ENCODE assay signal across 25 cellular contexts in genomic region chr10:116014859-116015258, GRCh38.
DNase-seq lines count a peak whose midpoint lies in the region; ATAC-seq, FAIRE-seq and TF ChIP-seq lines count a peak whose summit lies in the region.
"Had no signal": no experiment of that assay in that cellular context is flagged by ENCODE, and none has a peak within 500 bp of the region (broad histone marks: within the 10 kb centered on the region; RNA-seq: fewer than 3 reads in every experiment).

No MANE protein-coding gene starts in this region.

- TF ChIP-seq POLR2A in GM12878 (IDR thresholded peaks at IDR 0.05; ENCODE audit: low read depth, low read length) (no peak), sigmoid colon (IDR thresholded peaks at IDR 0.05) (no peak)

- CTCF ChIA-PET in GM12878 (lab: Yijun Ruan, JAX): no interaction called here

- POLR2A ChIA-PET in GM12878 (lab: Charles Lee): no interaction called here

- ATAC-seq in GM18907 (IDR thresholded peaks at IDR 0.05; ENCODE audit: unreplicated experiment): peak; percentile 79
- peak; percentile 91 for ATAC-seq in HG03432 (IDR thresholded peaks at IDR 0.05; ENCODE audit: unreplicated experiment)
- ATAC-seq in GM12878: peak; percentile 17; the same call in 1 of the 3 replicates
- no peak for ATAC-seq in GM21737 (IDR thresholded peaks at IDR 0.05; ENCODE audit: unreplicated experiment)
- ATAC-seq: activated CD4-positive, alpha-beta T cell treated with anti-CD3 and anti-CD28 coated beads for 36 hours; HCT116; left lung; natural killer cell treated with Interleukin-12 subunit alpha and Interleukin-12 subunit beta and Interleukin-15 and Interleukin-18, amount 100 ng/mL, for 72 hours; sciatic nerve; stimulated activated naive CD8-positive, alpha-beta T cell treated with anti-CD3 and anti-CD28 coated beads, Interleukin-15, Interleukin-2, amounts not matched to agents 100 U/mL and 50 U/mL, for 24 hours; T-helper 17 cell had no signal

- BruUV-seq in GM12878 (replicated peaks; lab: Mats Ljungman, UMichigan): no TSS peak

- H3K4me2 ChIP-seq in GM12878 (ENCODE audit: control insufficient read depth, insufficient read depth): no peak overlapping the region

- no peaks in the 10 kb centered on the region for H3K9me3 ChIP-seq in GM12878 (replicated peaks; ENCODE audit: control insufficient read depth, insufficient read depth, low read length)
- H3K9me3 ChIP-seq in sigmoid colon: no peaks in the 10 kb centered on the region
- H3K9me3 ChIP-seq: adrenal gland, uterus had no signal

- TF ChIP-seq CTCF in GM12878 (IDR thresholded peaks at IDR 0.05 in 2 of 3, conservative IDR thresholded peaks at IDR 0.05 in 1 of 3; ENCODE audit: control insufficient read depth in 2 of 3, extremely low read depth in 1 of 3, insufficient read depth in 1 of 3, low read depth in 3 of 3, low read length in 3 of 3) (no peak), sigmoid colon (IDR thresholded peaks at IDR 0.05) (no peak)

- no peak overlapping the region for H3K9ac ChIP-seq in GM12878 (ENCODE audit: control insufficient read depth, insufficient read depth, low read length)

- H3K79me2 ChIP-seq in GM12878 (ENCODE audit: control insufficient read depth, insufficient read depth, low read length): no peaks in the 10 kb centered on the region

- in situ Hi-C loops in GM12878 (cut with MboI): no loop called here

- H3K27me3 ChIP-seq in GM12878 (replicated peaks in 1 of 2; ENCODE audit: control insufficient read depth in 2 of 2, insufficient read depth in 2 of 2, low read length in 1 of 2): no peaks in the 10 kb centered on the region
- H3K27me3 ChIP-seq in sigmoid colon: no peaks in the 10 kb centered on the region
- H3K27me3 ChIP-seq: adrenal gland, esophagus squamous epithelium, left lung, uterus had no signal

- H3K4me1 ChIP-seq in GM12878 (ENCODE audit: control insufficient read depth, insufficient read depth, low read length) (no peaks in the 10 kb centered on the region), sigmoid colon (peaks cover 0 to 25% (median 17%) of the 10 kb centered on the region in 4 donors)
- H3K4me1 ChIP-seq: adrenal gland, esophagus squamous epithelium, left lung, uterus had no signal

- H3K36me3 ChIP-seq in GM12878 (ENCODE audit: control insufficient read depth in 2 of 2, insufficient read depth in 2 of 2, low read length in 1 of 2) (no peaks in the 10 kb centered on the region), sigmoid colon (no peaks in the 10 kb centered on the region)
- H3K36me3 ChIP-seq: adrenal gland, esophagus squamous epithelium, left lung, uterus had no signal

- intact Hi-C loops in GM12878 (cut with micrococcal nuclease; ENCODE audit: unreplicated experiment) (no loop called here), sigmoid colon (cut with DNase I) (no loop called here)

- H3K4me3 ChIP-seq in GM12878: no peak overlapping the region
- no peak overlapping the region for H3K4me3 ChIP-seq in sigmoid colon
- H3K4me3 ChIP-seq: adrenal gland, coronary artery, esophagus squamous epithelium, left lung, uterus had no signal

- TF ChIP-seq RAD21 in GM12878 (IDR thresholded peaks at IDR 0.05; ENCODE audit: insufficient read depth, low read depth, low read length): no peak

- SMC1A ChIA-PET in GM12878 (lab: Charles Lee; ENCODE audit: uncharacterized antibody, unreplicated experiment): interaction anchor here (2.3 kb wide), 1 partner anchor 9 kb away, joined by 5 read pairs; no protein-coding TSS in a partner anchor

- DNase-seq in GM12878 (ENCODE audit: low read depth, low spot score) (no peak), sigmoid colon (no peak), NCI-H748 treated with DMSO at 0.1 percent for 48 hours (lab: John Stamatoyannopoulos, UW) (no peak), activated gamma-delta T cell (lab: John Stamatoyannopoulos, UW) (no peak)
- DNase-seq: activated CD4-positive, alpha-beta T cell treated with anti-CD3 and anti-CD28 coated beads for 36 hours; activated T-cell treated with anti-CD3 and anti-CD28 coated beads for 4 hours; adrenal gland; DND-41; esophagus squamous epithelium; hippocampal formation; left lung; NCI-H1092 treated with DMSO at 0.1 percent for 48 hours; NCI-H345; stimulated activated naive CD8-positive, alpha-beta T cell treated with anti-CD3 and anti-CD28 coated beads, Interleukin-15, Interleukin-2, amounts not matched to agents 100 U/mL and 50 U/mL, for 24 hours; T-helper 17 cell had no signal

- H4K20me1 ChIP-seq in GM12878 (ENCODE audit: control insufficient read depth, insufficient read depth): no peaks in the 10 kb centered on the region

- WGBS in GM12878 (ENCODE audit: insufficient coverage, insufficient replicate concordance, low lambda C conversion rate, missing lambda C conversion rate): 13% methylated on average over 5 of the region's 5 CpGs
- WGBS in sigmoid colon, 2 donors: 21 to 34% methylated on average over 5 of the region's 5 CpGs

- H3K27ac ChIP-seq in GM12878 (ENCODE audit: control insufficient read depth, insufficient read depth) (no peak overlapping the region), sigmoid colon (peak overlapping the region in 3 of 4 donors; percentile 22 to 31 (median 28))
- H3K27ac ChIP-seq: adrenal gland, C4-2B, coronary artery, esophagus squamous epithelium, left lung, uterus had no signal

- no peak for FAIRE-seq in GM12878 (lab: Jason Lieb, UNC)
- FAIRE-seq: RCC 7860 had no signal

- TF ChIP-seq EP300 in GM12878 (IDR thresholded peaks at IDR 0.05; ENCODE audit: borderline replicate concordance in 1 of 2, control insufficient read depth in 1 of 2, low read depth in 2 of 2, low read length in 2 of 2) (no peak), sigmoid colon (IDR thresholded peaks at IDR 0.05) (no peak)

- H2AFZ ChIP-seq in GM12878 (ENCODE audit: control insufficient read depth, low read depth, low read length): no peak overlapping the region

- RAD21 ChIA-PET in GM12878 (lab: Charles Lee; ENCODE audit: unreplicated experiment): no interaction called here

TF ChIP-seq in GM12878, 131 proteins besides CTCF, POLR2A, EP300 and RAD21:
- no peak for TF ChIP-seq FOXM1 (IDR thresholded peaks at IDR 0.05; ENCODE audit: low read depth, low read length)
- peak; percentile 29; the same call in 1 of the 2 replicates for TF ChIP-seq RUNX3 (IDR thresholded peaks at IDR 0.05; ENCODE audit: low read length)
- TF ChIP-seq PML (IDR thresholded peaks at IDR 0.05; ENCODE audit: low read length): no peak
- no peak for TF ChIP-seq MTA2 (IDR thresholded peaks at IDR 0.05; ENCODE audit: low read depth)
- TF ChIP-seq SPI1 (IDR thresholded peaks at IDR 0.05; ENCODE audit: borderline replicate concordance, insufficient read depth, low read depth, low read length): peak; percentile 68
- TF ChIP-seq SMARCA5 (IDR thresholded peaks at IDR 0.05): no peak
- TF ChIP-seq CHD1 (IDR thresholded peaks at IDR 0.05; ENCODE audit: low read depth, low read length): no peak
- TF ChIP-seq JUND (IDR thresholded peaks at IDR 0.05; ENCODE audit: low read depth, low read length): no peak
- no peak for TF ChIP-seq SIN3A (IDR thresholded peaks at IDR 0.05; ENCODE audit: low read depth, low read length)
